ENCODE assay signal across 24 cellular contexts in genomic region chr2:201500534-201500933, GRCh38. TPM values are rescaled to one million over a fixed set of nuclear protein-coding genes. Genes with fewer than 3 reads are reported as not detected.
A peak's percentile ranks its signal among the peaks of the same experiment; 100 is the strongest.
DNase-seq lines count a peak whose midpoint lies in the region; ATAC-seq, FAIRE-seq and TF ChIP-seq lines count a peak whose summit lies in the region.
"Had no signal": no experiment of that assay in that cellular context is flagged by ENCODE, and none has a peak within 500 bp of the region (broad histone marks: within the 10 kb centered on the region; RNA-seq: fewer than 3 reads in every experiment).

No MANE protein-coding gene starts in this region.

- no peaks in the 10 kb centered on the region for H3K4me1 ChIP-seq in HEK293 (ENCODE audit: control insufficient read depth, insufficient read depth, low read length)
- H3K4me1 ChIP-seq: BE2C, upper lobe of left lung had no signal

- CTCF ChIA-PET in HEK293 (lab: Yijun Ruan, JAX): no interaction called here

- TF ChIP-seq CTCF in HEK293 (tag by site-specific recombination; IDR thresholded peaks at IDR 0.05) (no peak), fibroblast of mammary gland (conservative IDR thresholded peaks at IDR 0.05; ENCODE audit: control insufficient read depth, insufficient read depth, low read depth, low read length) (no peak)

- no peak for FAIRE-seq in RCC 7860 (lab: Jason Lieb, UNC)
- FAIRE-seq: small intestine had no signal

- H3K27ac Mint-ChIP-seq in activated T-helper 1 cell treated with anti-CD3 and anti-CD28 coated beads, Interleukin-12 subunit alpha, Interleukin-12 subunit beta, Interleukin-2, Interleukin-4 antibody, amounts not matched to agents 30 ng/mL and 10 ng/mL and 1 ng/mL, durations not matched to agents 14 hours and 24 hours and 36 hours: no peak overlapping the region
- H3K27ac Mint-ChIP-seq: nephron progenitor cell, progenitor cell of endocrine pancreas had no signal

- H3K9me3 Mint-ChIP-seq in activated T-helper 1 cell treated with anti-CD3 and anti-CD28 coated beads, Interleukin-12 subunit alpha, Interleukin-12 subunit beta, Interleukin-2, Interleukin-4 antibody, amounts not matched to agents 30 ng/mL and 10 ng/mL and 1 ng/mL, durations not matched to agents 14 hours and 24 hours and 36 hours: peaks cover 19% of the 10 kb centered on the region

- no peaks in the 10 kb centered on the region for H3K4me1 Mint-ChIP-seq in activated T-helper 1 cell treated with anti-CD3 and anti-CD28 coated beads, Interleukin-12 subunit alpha, Interleukin-12 subunit beta, Interleukin-2, Interleukin-4 antibody, amounts not matched to agents 30 ng/mL and 10 ng/mL and 1 ng/mL, durations not matched to agents 14 hours and 24 hours and 36 hours (ENCODE audit: low read depth)
- H3K4me1 Mint-ChIP-seq: nephron progenitor cell; stimulated activated naive CD8-positive, alpha-beta T cell treated with anti-CD3 and anti-CD28 coated beads, Interleukin-15, amount 100 ng/mL, for 72 hours had no signal

- intact Hi-C loops in activated T-helper 1 cell treated with anti-CD3 and anti-CD28 coated beads, Interleukin-12 subunit alpha, Interleukin-12 subunit beta, Interleukin-2, Interleukin-4 antibody, amounts not matched to agents 30 ng/mL and 10 ng/mL and 1 ng/mL, durations not matched to agents 14 hours and 24 hours and 36 hours (cut with micrococcal nuclease): no loop called here

- H3K27me3 Mint-ChIP-seq in activated T-helper 1 cell treated with anti-CD3 and anti-CD28 coated beads, Interleukin-12 subunit alpha, Interleukin-12 subunit beta, Interleukin-2, Interleukin-4 antibody, amounts not matched to agents 30 ng/mL and 10 ng/mL and 1 ng/mL, durations not matched to agents 14 hours and 24 hours and 36 hours (ENCODE audit: insufficient read depth): no peaks in the 10 kb centered on the region
- H3K27me3 Mint-ChIP-seq: progenitor cell of endocrine pancreas; stimulated activated naive CD8-positive, alpha-beta T cell treated with anti-CD3 and anti-CD28 coated beads, Interleukin-15, amount 100 ng/mL, for 72 hours had no signal

- H3K36me3 Mint-ChIP-seq in activated T-helper 1 cell treated with anti-CD3 and anti-CD28 coated beads, Interleukin-12 subunit alpha, Interleukin-12 subunit beta, Interleukin-2, Interleukin-4 antibody, amounts not matched to agents 30 ng/mL and 10 ng/mL and 1 ng/mL, durations not matched to agents 14 hours and 24 hours and 36 hours (ENCODE audit: low read depth): no peaks in the 10 kb centered on the region

- H3K36me3 ChIP-seq in HEK293 (ENCODE audit: control insufficient read depth in 2 of 2, insufficient read depth in 1 of 2, low read length in 2 of 2): no peaks in the 10 kb centered on the region
- H3K36me3 ChIP-seq: BE2C, upper lobe of left lung had no signal

- DNase-seq in RCC 7860 (ENCODE audit: low spot score) (peak; percentile 30), fibroblast of mammary gland (ENCODE audit: low read depth) (peak; percentile 75), skeletal muscle cell (ENCODE audit: low read depth) (peak; percentile 19), DMS79 treated with DMSO at 0.1 percent for 48 hours (lab: John Stamatoyannopoulos, UW) (no peak)
- DNase-seq in activated T-helper 1 cell treated with anti-CD3 and anti-CD28 coated beads, Interleukin-12 subunit alpha, Interleukin-12 subunit beta, Interleukin-2, Interleukin-4 antibody, amounts not matched to agents 30 ng/mL and 10 ng/mL and 1 ng/mL, durations not matched to agents 14 hours and 24 hours and 36 hours (ENCODE audit: low spot score): no peak
- DNase-seq: activated CD8-positive, alpha-beta memory T cell treated with anti-CD3 and anti-CD28 coated beads, Interleukin-2, amount 50 U/mL, for 48 hours; activated gamma-delta T cell treated with Interleukin-2 at 50 U/mL for 16 hours; BE2C; cerebellar nuclear complex; effector memory CD4-positive, alpha-beta T cell; GOT3; left colon; midbrain; NCI-H2029; NCI-H446; nephron progenitor cell; small intestine; stimulated activated CD4-positive, alpha-beta T cell treated with anti-CD3 and anti-CD28 coated beads, Interleukin-4, amount 100 ng/mL, for 1 hour; stimulated activated naive CD8-positive, alpha-beta T cell treated with anti-CD3 and anti-CD28 coated beads, Interleukin-15, amount 100 ng/mL, for 72 hours; upper lobe of left lung had no signal

- H3K4me3 ChIP-seq in HEK293 (ENCODE audit: low read depth, low read length) (no peak overlapping the region), fibroblast of mammary gland (ENCODE audit: control insufficient read depth, low read depth, low read length) (no peak overlapping the region), skeletal muscle cell (ENCODE audit: low read depth, low read length) (no peak overlapping the region)
- H3K4me3 ChIP-seq: upper lobe of left lung had no signal

- H3K9me3 ChIP-seq in HEK293 (ENCODE audit: control insufficient read depth, insufficient read depth, low read depth, low read length): no peaks in the 10 kb centered on the region
- H3K9me3 ChIP-seq: BE2C had no signal

- no peak overlapping the region for H3K27ac ChIP-seq in HEK293 (ENCODE audit: extremely low read depth, low read depth, low read length)
- H3K27ac ChIP-seq: upper lobe of left lung had no signal

- ATAC-seq in HG02938 (IDR thresholded peaks at IDR 0.05; ENCODE audit: unreplicated experiment): no peak
- ATAC-seq: left colon; Right ventricle myocardium inferior; stimulated activated naive CD8-positive, alpha-beta T cell treated with anti-CD3 and anti-CD28 coated beads, Interleukin-15, amount 100 ng/mL, for 72 hours had no signal

- POLR2A ChIA-PET in HEK293 (lab: Yijun Ruan, JAX): no interaction called here

- H3K4me3 Mint-ChIP-seq in activated T-helper 1 cell treated with anti-CD3 and anti-CD28 coated beads, Interleukin-12 subunit alpha, Interleukin-12 subunit beta, Interleukin-2, Interleukin-4 antibody, amounts not matched to agents 30 ng/mL and 10 ng/mL and 1 ng/mL, durations not matched to agents 14 hours and 24 hours and 36 hours: no peak overlapping the region
- H3K4me3 Mint-ChIP-seq: nephron progenitor cell; stimulated activated naive CD8-positive, alpha-beta T cell treated with anti-CD3 and anti-CD28 coated beads, Interleukin-15, amount 100 ng/mL, for 72 hours had no signal

TF ChIP-seq in HEK293, 187 proteins besides CTCF, POLR2A, EP300 and RAD21:
- TF ChIP-seq ATF2 (tag by site-specific recombination; IDR thresholded peaks at IDR 0.05; ENCODE audit: low read depth): peak; percentile 62; the same call in 1 of the 2 replicates
- TF ChIP-seq ZFP41 (tag by site-specific recombination; IDR thresholded peaks at IDR 0.05; ENCODE audit: borderline replicate concordance): no peak
- no peak for TF ChIP-seq TCF7L2 (IDR thresholded peaks at IDR 0.05; ENCODE audit: borderline replicate concordance, low read depth, low read length)
- TF ChIP-seq REST (tag by site-specific recombination; IDR thresholded peaks at IDR 0.05): no peak

RNA-seq across cellular contexts. Expression of gene STRADB, which starts 49.0 kb away (rescaled TPM):
- 14.6 and 18.1 TPM in 2 replicates for total RNA-seq in activated T-helper 1 cell treated with anti-CD3 and anti-CD28 coated beads, Interleukin-12 subunit alpha, Interleukin-12 subunit beta, Interleukin-2, Interleukin-4 antibody, amounts not matched to agents 30 ng/mL and 10 ng/mL and 1 ng/mL, durations not matched to agents 14 hours and 24 hours and 36 hours

RNA-seq across cellular contexts. Expression of gene TRAK2, which starts 49.3 kb away (rescaled TPM):
- total RNA-seq in activated T-helper 1 cell treated with anti-CD3 and anti-CD28 coated beads, Interleukin-12 subunit alpha, Interleukin-12 subunit beta, Interleukin-2, Interleukin-4 antibody, amounts not matched to agents 30 ng/mL and 10 ng/mL and 1 ng/mL, durations not matched to agents 14 hours and 24 hours and 36 hours: 24.7 and 28.9 TPM in 2 replicates

Comparison
In these comparisons a context has a peak if more than half of its experiments do, and no peak if none do; other contexts are left out.
1. DNase-seq: peak in RCC 7860 (single experiment), fibroblast of mammary gland (single experiment) and skeletal muscle cell (single experiment); none in activated T-helper 1 cell treated with anti-CD3 and anti-CD28 coated beads, Interleukin-12 subunit alpha, Interleukin-12 subunit beta, Interleukin-2, Interleukin-4 antibody, amounts not matched to agents 30 ng/mL and 10 ng/mL and 1 ng/mL, durations not matched to agents 14 hours and 24 hours and 36 hours (single experiment) and DMS79 treated with DMSO at 0.1 percent for 48 hours (single experiment).